ENCODE assay signal across 22 cellular contexts in the genomic region with DNA sequence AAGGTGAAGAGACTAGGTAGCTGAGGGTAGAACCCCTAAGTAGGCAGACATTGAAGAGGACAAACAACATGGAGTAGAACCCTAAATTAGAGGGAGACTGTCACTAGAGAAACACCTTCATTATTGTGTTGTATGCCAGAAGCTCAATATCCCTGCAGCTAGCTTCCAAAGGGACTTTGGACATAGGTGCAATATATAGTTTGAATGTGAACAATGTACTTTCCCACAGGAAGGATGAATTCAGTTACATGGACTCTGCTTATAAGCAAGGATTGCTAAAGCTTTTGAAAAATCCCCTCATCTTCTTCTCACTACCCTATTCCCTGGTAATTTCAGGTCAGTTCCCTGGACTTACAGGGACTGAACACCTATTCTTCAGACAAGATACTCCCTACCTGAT.
DNase-seq lines count a peak whose midpoint lies in the region; ATAC-seq, FAIRE-seq and TF ChIP-seq lines count a peak whose summit lies in the region.
"Had no signal": no experiment of that assay in that cellular context is flagged by ENCODE, and none has a peak within 500 bp of the region (broad histone marks: within the 10 kb centered on the region; RNA-seq: fewer than 3 reads in every experiment).

No MANE protein-coding gene starts in this region.

- H3K27me3 Mint-ChIP-seq in activated CD4-positive, alpha-beta T cell treated with anti-CD3 and anti-CD28 coated beads, Interleukin-2, amount 10 ng/mL, durations not matched to agents 7 days and 5 days: no peaks in the 10 kb centered on the region

- no peaks in the 10 kb centered on the region for H3K79me2 ChIP-seq in HepG2 (ENCODE audit: insufficient read depth, low read length)

- H3K27ac ChIP-seq in liver (ENCODE audit: low read depth in 1 of 2, low read length in 2 of 2) (no peak overlapping the region), HepG2 (ENCODE audit: extremely low read length, insufficient read depth, low read length) (no peak overlapping the region), left ventricle myocardium inferior (replicated peaks) (no peak overlapping the region)
- H3K27ac ChIP-seq: 22Rv1 had no signal

- TF ChIP-seq EP300 in HepG2 (IDR thresholded peaks at IDR 0.05; ENCODE audit: low read depth in 2 of 2, low read length in 2 of 2): no peak
- TF ChIP-seq EP300 in HepG2 (CRISPR knock-in tag; IDR thresholded peaks at IDR 0.05; ENCODE audit: borderline replicate concordance): no peak

- BruUV-seq in HepG2 (replicated peaks; lab: Mats Ljungman, UMichigan): no TSS peak

- no peaks in the 10 kb centered on the region for H3K36me3 Mint-ChIP-seq in activated CD4-positive, alpha-beta T cell treated with anti-CD3 and anti-CD28 coated beads, Interleukin-2, amount 10 ng/mL, durations not matched to agents 7 days and 5 days (ENCODE audit: low read depth)
- H3K36me3 Mint-ChIP-seq: CD4-positive, alpha-beta memory T cell had no signal

- H3K27me3 ChIP-seq in liver (ENCODE audit: control insufficient read depth in 4 of 4, insufficient read depth in 4 of 4, low read length in 3 of 4) (no peaks in the 10 kb centered on the region), HepG2 (ENCODE audit: control insufficient read depth in 1 of 2, insufficient read depth in 2 of 2, low read length in 2 of 2) (no peaks in the 10 kb centered on the region), left ventricle myocardium inferior (ENCODE audit: low read depth) (no peaks in the 10 kb centered on the region)

- H3K4me1 Mint-ChIP-seq in activated CD4-positive, alpha-beta T cell treated with anti-CD3 and anti-CD28 coated beads, Interleukin-2, amount 10 ng/mL, durations not matched to agents 7 days and 5 days: no peaks in the 10 kb centered on the region
- H3K4me1 Mint-ChIP-seq: CD4-positive, alpha-beta memory T cell had no signal

- no peak for DNase-seq in HepG2 (ENCODE audit: low spot score)
- no peak for DNase-seq in H54 (ENCODE audit: insufficient read length, low spot score)
- DNase-seq in left lobe of liver (ENCODE audit: low spot score): no peak
- no peak for DNase-seq in left ventricle myocardium inferior
- DNase-seq in T-helper 9 cell: no peak
- no peak for DNase-seq in DMS153 (lab: John Stamatoyannopoulos, UW)
- DNase-seq in activated CD4-positive, alpha-beta T cell treated with anti-CD3 and anti-CD28 coated beads, Interleukin-2, amount 10 ng/mL, durations not matched to agents 7 days and 5 days: no peak
- DNase-seq: ACHN; AML-193; C1 segment of cervical spinal cord; Calu3; CD4-positive, alpha-beta memory T cell; COR-L47; DND-41; GDM1; GOT3; H7; HCEC 1CT had no signal

- POLR2A ChIA-PET in HepG2 (lab: Yijun Ruan, JAX): no interaction called here
- POLR2A ChIA-PET in activated CD4-positive, alpha-beta T cell treated with anti-CD3 and anti-CD28 coated beads, Interleukin-2, amount 10 ng/mL, durations not matched to agents 7 days and 5 days (lab: Charles Lee): no interaction called here

- FAIRE-seq in HepG2 (lab: Jason Lieb, UNC): no peak
- FAIRE-seq in H54 (lab: Jason Lieb, UNC): peak; percentile 27
- FAIRE-seq: A204.1, GM12878 had no signal

- intact Hi-C loops in HepG2 (cut with micrococcal nuclease; ENCODE audit: unreplicated experiment) (no loop called here), left ventricle myocardium inferior (cut with micrococcal nuclease) (no loop called here)

- peaks cover 0 to 2% (median under 1%) of the 10 kb centered on the region in 4 donors for H3K4me1 ChIP-seq in liver (ENCODE audit: control insufficient read depth in 4 of 4, insufficient read depth in 4 of 4, low read length in 3 of 4)
- no peaks in the 10 kb centered on the region for H3K4me1 ChIP-seq in HepG2 (ENCODE audit: insufficient read depth, low read length)
- H3K4me1 ChIP-seq in left ventricle myocardium inferior: peaks cover 67% of the 10 kb centered on the region

- H4K20me1 ChIP-seq in HepG2 (ENCODE audit: insufficient read depth, low read length): no peaks in the 10 kb centered on the region

- no peak overlapping the region for H2AFZ ChIP-seq in HepG2 (ENCODE audit: low read length)

- in situ Hi-C loops in HepG2 (cut with HindIII; ENCODE audit: extremely low pct_ligation_motif_present, low pct_unique_long_range_greater_than_20kb): no loop called here

- H3K4me2 ChIP-seq in HepG2 (ENCODE audit: low read depth, low read length): no peak overlapping the region

- no peak overlapping the region for H3K9ac ChIP-seq in liver (ENCODE audit: low read depth in 1 of 2, low read length in 2 of 2)
- H3K9ac ChIP-seq in HepG2 (ENCODE audit: insufficient read depth, low read depth, low read length): no peak overlapping the region

- CTCF ChIA-PET in HepG2 (lab: Yijun Ruan, JAX; ENCODE audit: low intra/inter-chr PET ratio, low total read pairs): no interaction called here
- CTCF ChIA-PET in activated CD4-positive, alpha-beta T cell treated with anti-CD3 and anti-CD28 coated beads, Interleukin-2, amount 10 ng/mL, durations not matched to agents 7 days and 5 days (lab: Charles Lee): no interaction called here

- TF ChIP-seq POLR2A in HepG2 (IDR thresholded peaks at IDR 0.05; ENCODE audit: insufficient read depth in 1 of 2, low read depth in 2 of 2, low read length in 2 of 2) (no peak), H54 (IDR thresholded peaks at IDR 0.05; ENCODE audit: low read depth, low read length) (no peak)

- H3K4me3 Mint-ChIP-seq in activated CD4-positive, alpha-beta T cell treated with anti-CD3 and anti-CD28 coated beads, Interleukin-2, amount 10 ng/mL, durations not matched to agents 7 days and 5 days: no peak overlapping the region
- H3K4me3 Mint-ChIP-seq: CD4-positive, alpha-beta memory T cell had no signal

- no peak overlapping the region for H3K27ac Mint-ChIP-seq in activated CD4-positive, alpha-beta T cell treated with anti-CD3 and anti-CD28 coated beads, Interleukin-2, amount 10 ng/mL, durations not matched to agents 7 days and 5 days
- H3K27ac Mint-ChIP-seq: CD4-positive, alpha-beta memory T cell had no signal

- H3K36me3 ChIP-seq in liver (ENCODE audit: control insufficient read depth in 4 of 4, insufficient read depth in 3 of 4, low read depth in 1 of 4, low read length in 3 of 4): no peaks in the 10 kb centered on the region
- no peaks in the 10 kb centered on the region for H3K36me3 ChIP-seq in HepG2 (replicated peaks in 1 of 2; ENCODE audit: control insufficient read depth in 1 of 2, insufficient read depth in 2 of 2, low read length in 2 of 2)
- no peaks in the 10 kb centered on the region for H3K36me3 ChIP-seq in left ventricle myocardium inferior

- TF ChIP-seq CTCF in liver (IDR thresholded peaks at IDR 0.05; ENCODE audit: low read depth, low read length, missing input control) (no peak), HepG2 (CRISPR knock-in tag; IDR thresholded peaks at IDR 0.05) (no peak), left ventricle myocardium inferior (IDR thresholded peaks at IDR 0.05; ENCODE audit: borderline replicate concordance) (no peak)

- TF ChIP-seq RAD21 in liver (IDR thresholded peaks at IDR 0.05) (no peak), HepG2 (CRISPR knock-in tag; IDR thresholded peaks at IDR 0.05) (no peak)

- H3K9me3 Mint-ChIP-seq in activated CD4-positive, alpha-beta T cell treated with anti-CD3 and anti-CD28 coated beads, Interleukin-2, amount 10 ng/mL, durations not matched to agents 7 days and 5 days: no peaks in the 10 kb centered on the region

- H3K9me3 ChIP-seq in liver (ENCODE audit: control insufficient read depth in 4 of 4, low read length in 3 of 4) (no peaks in the 10 kb centered on the region), HepG2 (ENCODE audit: low read length) (no peaks in the 10 kb centered on the region), left ventricle myocardium inferior (replicated peaks) (peaks cover 3% of the 10 kb centered on the region)

- no peak overlapping the region for H3K4me3 ChIP-seq in liver (ENCODE audit: low read depth in 1 of 3, low read length in 3 of 3)
- no peak overlapping the region for H3K4me3 ChIP-seq in HepG2 (replicated peaks in 1 of 3; ENCODE audit: insufficient read depth in 1 of 3, low read depth in 2 of 3, low read length in 3 of 3)
- no peak overlapping the region for H3K4me3 ChIP-seq in left ventricle myocardium inferior
- H3K4me3 ChIP-seq: GM12878 had no signal

- no peak for ATAC-seq in HepG2
- ATAC-seq in left lobe of liver: peak; percentile 32
- ATAC-seq: GM12878 had no signal

TF ChIP-seq in liver, 16 proteins besides CTCF, POLR2A, EP300 and RAD21:
- TF ChIP-seq HNF4A (conservative IDR thresholded peaks at IDR 0.05): peak; percentile 31 to 54
- TF ChIP-seq, protein P1, sequence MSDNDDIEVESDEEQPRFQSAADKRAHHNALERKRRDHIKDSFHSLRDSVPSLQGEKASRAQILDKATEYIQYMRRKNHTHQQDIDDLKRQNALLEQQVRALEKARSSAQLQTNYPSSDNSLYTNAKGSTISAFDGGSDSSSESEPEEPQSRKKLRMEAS (IDR thresholded peaks at IDR 0.05): no peak
TF ChIP-seq in liver: peak in this region for 1.

TF ChIP-seq in HepG2, 621 proteins besides CTCF, POLR2A, EP300 and RAD21:
- TF ChIP-seq ATAD3A (CRISPR knock-in tag; IDR thresholded peaks at IDR 0.05) (no peak), ZNF816 (CRISPR knock-in tag; IDR thresholded peaks at IDR 0.05; ENCODE audit: borderline replicate concordance) (no peak)
- TF ChIP-seq, protein P2, sequence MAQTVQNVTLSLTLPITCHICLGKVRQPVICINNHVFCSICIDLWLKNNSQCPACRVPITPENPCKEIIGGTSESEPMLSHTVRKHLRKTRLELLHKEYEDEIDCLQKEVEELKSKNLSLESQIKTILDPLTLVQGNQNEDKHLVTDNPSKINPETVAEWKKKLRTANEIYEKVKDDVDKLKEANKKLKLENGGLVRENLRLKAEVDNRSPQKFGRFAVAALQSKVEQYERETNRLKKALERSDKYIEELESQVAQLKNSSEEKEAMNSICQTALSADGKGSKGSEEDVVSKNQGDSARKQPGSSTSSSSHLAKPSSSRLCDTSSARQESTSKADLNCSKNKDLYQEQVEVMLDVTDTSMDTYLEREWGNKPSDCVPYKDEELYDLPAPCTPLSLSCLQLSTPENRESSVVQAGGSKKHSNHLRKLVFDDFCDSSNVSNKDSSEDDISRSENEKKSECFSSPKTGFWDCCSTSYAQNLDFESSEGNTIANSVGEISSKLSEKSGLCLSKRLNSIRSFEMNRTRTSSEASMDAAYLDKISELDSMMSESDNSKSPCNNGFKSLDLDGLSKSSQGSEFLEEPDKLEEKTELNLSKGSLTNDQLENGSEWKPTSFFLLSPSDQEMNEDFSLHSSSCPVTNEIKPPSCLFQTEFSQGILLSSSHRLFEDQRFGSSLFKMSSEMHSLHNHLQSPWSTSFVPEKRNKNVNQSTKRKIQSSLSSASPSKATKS (CRISPR knock-in tag; IDR thresholded peaks at IDR 0.05): no peak
